In the genomic region with DNA sequence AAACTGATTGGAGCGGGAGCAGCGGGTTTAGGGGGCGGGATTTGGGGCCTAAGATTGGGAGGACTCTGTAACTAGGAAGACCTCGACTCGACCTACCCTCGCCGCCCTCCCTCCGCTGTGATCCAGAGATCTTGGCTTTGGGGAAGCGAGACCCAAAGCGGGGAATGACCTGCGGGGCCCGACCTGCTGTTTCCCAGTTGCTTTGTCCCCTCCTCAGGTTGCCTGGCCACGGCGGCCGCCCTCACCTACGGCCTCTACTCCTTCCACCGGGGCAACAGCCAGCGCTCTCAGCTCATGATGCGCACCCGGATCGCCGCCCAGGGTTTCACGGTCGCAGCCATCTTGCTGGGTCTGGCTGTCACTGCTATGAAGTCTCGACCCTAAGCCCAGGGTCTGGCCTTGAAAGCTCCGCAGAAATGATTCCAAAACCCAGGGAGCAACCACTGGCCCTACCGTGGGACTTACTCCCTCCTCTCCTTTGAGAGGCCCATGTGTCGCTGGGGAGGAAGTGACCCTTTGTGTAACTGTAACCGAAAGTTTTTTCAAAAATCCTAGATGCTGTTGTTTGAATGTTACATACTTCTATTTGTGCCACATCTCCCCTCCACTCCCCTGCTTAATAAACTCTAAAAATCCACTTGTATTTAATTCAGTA, we compare ENCODE assay signal across 8 cellular contexts. TPM values are rescaled to one million over a fixed set of nuclear protein-coding genes. Genes with fewer than 3 reads are reported as not detected.
DNase-seq lines count a peak whose midpoint lies in the region; ATAC-seq, FAIRE-seq and TF ChIP-seq lines count a peak whose summit lies in the region.

No MANE protein-coding gene starts in this region.

- H3K4me1 Mint-ChIP-seq in activated CD8-positive, alpha-beta memory T cell treated with anti-CD3 and anti-CD28 coated beads, Interleukin-2, amount 10 ng/mL, durations not matched to agents 7 days and 5 days = peaks cover 36% of the 10 kb centered on the region
- peaks cover 34% of the 10 kb centered on the region for H3K4me1 Mint-ChIP-seq in nephron progenitor cell

- no peaks in the 10 kb centered on the region for H3K9me3 Mint-ChIP-seq in activated CD8-positive, alpha-beta memory T cell treated with anti-CD3 and anti-CD28 coated beads, Interleukin-2, amount 10 ng/mL, durations not matched to agents 7 days and 5 days (ENCODE audit: low read depth)
- H3K9me3 Mint-ChIP-seq in nephron progenitor cell = no peaks in the 10 kb centered on the region

- TF ChIP-seq CTCF in nephron progenitor cell (IDR thresholded peaks at IDR 0.05) = no peak

- H3K27ac Mint-ChIP-seq in activated CD8-positive, alpha-beta memory T cell treated with anti-CD3 and anti-CD28 coated beads, Interleukin-2, amount 10 ng/mL, durations not matched to agents 7 days and 5 days = peak overlapping the region; percentile 99
- peak overlapping the region; percentile 100 for H3K27ac Mint-ChIP-seq in nephron progenitor cell

- ATAC-seq in activated CD8-positive, alpha-beta memory T cell treated with anti-CD3 and anti-CD28 coated beads, Interleukin-2, amount 10 ng/mL, durations not matched to agents 7 days and 5 days = peak; percentile 52
- peak; percentile 30 for ATAC-seq in HG02852 (IDR thresholded peaks at IDR 0.05; ENCODE audit: unreplicated experiment)

- FAIRE-seq in RCC 7860 (lab: Jason Lieb, UNC) = peak; percentile 68

- DNase-seq in activated CD8-positive, alpha-beta memory T cell treated with anti-CD3 and anti-CD28 coated beads, Interleukin-2, amount 10 ng/mL, durations not matched to agents 7 days and 5 days = no peak
- DNase-seq in activated CD8-positive, alpha-beta memory T cell treated with anti-CD3 and anti-CD28 coated beads for 24 hours = no peak
- DNase-seq in RCC 7860 (ENCODE audit: low spot score) (no peak), epithelial cell of prostate (ENCODE audit: low read depth, low spot score) (no peak), nephron progenitor cell (no peak), COLO668 (lab: John Stamatoyannopoulos, UW; ENCODE audit: unreplicated experiment) (no peak), RKO (ENCODE audit: low spot score) (no peak)

- no peaks in the 10 kb centered on the region for H3K27me3 Mint-ChIP-seq in activated CD8-positive, alpha-beta memory T cell treated with anti-CD3 and anti-CD28 coated beads, Interleukin-2, amount 10 ng/mL, durations not matched to agents 7 days and 5 days
- no peaks in the 10 kb centered on the region for H3K27me3 Mint-ChIP-seq in nephron progenitor cell (ENCODE audit: low read depth, poor library complexity)

- H3K36me3 Mint-ChIP-seq in activated CD8-positive, alpha-beta memory T cell treated with anti-CD3 and anti-CD28 coated beads, Interleukin-2, amount 10 ng/mL, durations not matched to agents 7 days and 5 days = peaks cover 36% of the 10 kb centered on the region
- H3K36me3 Mint-ChIP-seq in nephron progenitor cell (ENCODE audit: low read depth) = peaks cover 31% of the 10 kb centered on the region

- peak overlapping the region; percentile 93 for H3K4me3 Mint-ChIP-seq in activated CD8-positive, alpha-beta memory T cell treated with anti-CD3 and anti-CD28 coated beads, Interleukin-2, amount 10 ng/mL, durations not matched to agents 7 days and 5 days
- H3K4me3 Mint-ChIP-seq in nephron progenitor cell = peak overlapping the region; percentile 100

- H3K27ac ChIP-seq in epithelial cell of prostate = peak overlapping the region; percentile 89

- CTCF ChIA-PET in activated CD8-positive, alpha-beta memory T cell treated with anti-CD3 and anti-CD28 coated beads, Interleukin-2, amount 10 ng/mL, durations not matched to agents 7 days and 5 days (lab: Charles Lee) = interaction anchor here (0.6 to 2.2 kb wide), 7 partner anchors 27 to 592 kb away, joined by 3 to 9 read pairs (median 5); partner anchors contain the start of genes CLTB, FAF2, KIAA1191 and RNF44

RNA-seq across cellular contexts. Expression of gene HIGD2A, which starts 0.7 kb away (rescaled TPM):
- total RNA-seq in activated CD8-positive, alpha-beta memory T cell treated with anti-CD3 and anti-CD28 coated beads, Interleukin-2, amount 10 ng/mL, durations not matched to agents 7 days and 5 days = 10 to 100 TPM; 86.0 to 87.7 TPM

RNA-seq across cellular contexts. Expression of gene NOP16, which starts 0.8 kb away (rescaled TPM):
- 10 to 100 TPM; 44.8 to 68.3 TPM for total RNA-seq in activated CD8-positive, alpha-beta memory T cell treated with anti-CD3 and anti-CD28 coated beads, Interleukin-2, amount 10 ng/mL, durations not matched to agents 7 days and 5 days

RNA-seq across cellular contexts. Expression of gene ARL10, which starts 24.0 kb away (rescaled TPM):
- 1 to 10 TPM; 6.3 to 9.0 TPM for total RNA-seq in activated CD8-positive, alpha-beta memory T cell treated with anti-CD3 and anti-CD28 coated beads, Interleukin-2, amount 10 ng/mL, durations not matched to agents 7 days and 5 days

RNA-seq across cellular contexts. Expression of gene CLTB, which starts 27.1 kb away (rescaled TPM):
- total RNA-seq in activated CD8-positive, alpha-beta memory T cell treated with anti-CD3 and anti-CD28 coated beads, Interleukin-2, amount 10 ng/mL, durations not matched to agents 7 days and 5 days = 10 to 100 TPM; 56.7 to 61.8 TPM

RNA-seq across cellular contexts. Expression of gene KIAA1191, which starts 27.7 kb away (rescaled TPM):
- 10 to 100 TPM; 50.0 to 53.1 TPM for total RNA-seq in activated CD8-positive, alpha-beta memory T cell treated with anti-CD3 and anti-CD28 coated beads, Interleukin-2, amount 10 ng/mL, durations not matched to agents 7 days and 5 days
